ENCODE assay signal across 1 cellular context in the genomic region with DNA sequence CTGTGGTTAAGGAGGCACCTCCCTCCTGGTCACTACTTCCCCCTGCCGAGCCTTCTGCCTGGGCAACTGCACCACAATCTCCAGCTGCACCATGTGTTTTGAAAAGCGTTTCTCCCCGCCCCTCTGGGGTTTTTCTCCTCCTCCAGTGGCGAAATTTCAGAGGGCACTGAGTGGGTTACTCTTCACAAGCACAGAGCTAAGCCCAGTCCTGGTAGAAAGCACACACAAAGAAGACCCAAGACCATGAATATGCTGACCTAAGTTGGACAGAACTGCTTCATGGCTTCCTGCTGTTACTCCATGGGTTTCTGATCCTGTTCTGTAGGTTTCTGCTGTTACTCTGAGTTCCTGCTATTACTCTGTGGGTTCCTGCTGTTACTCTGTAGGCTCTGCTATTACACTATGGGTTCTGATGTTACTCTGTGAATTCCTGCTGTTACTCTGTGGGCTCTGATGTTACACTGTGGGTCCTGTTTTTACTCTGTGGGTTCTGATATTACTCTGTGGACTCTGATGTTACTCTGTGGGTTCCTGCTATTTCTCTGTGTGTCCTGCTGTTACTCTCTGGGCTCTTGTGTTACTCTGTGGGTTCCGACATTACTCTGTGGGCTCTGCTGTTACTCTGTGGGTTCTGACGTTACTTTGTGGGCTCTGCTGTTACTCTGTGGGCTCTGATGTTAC.
TF ChIP-seq lines count a peak whose summit lies in the region.

No MANE protein-coding gene starts in this region.

TF ChIP-seq in HepG2, 621 proteins besides CTCF, POLR2A, EP300 and RAD21 (continued from another document and continues in another):
- TF ChIP-seq, protein P1, sequence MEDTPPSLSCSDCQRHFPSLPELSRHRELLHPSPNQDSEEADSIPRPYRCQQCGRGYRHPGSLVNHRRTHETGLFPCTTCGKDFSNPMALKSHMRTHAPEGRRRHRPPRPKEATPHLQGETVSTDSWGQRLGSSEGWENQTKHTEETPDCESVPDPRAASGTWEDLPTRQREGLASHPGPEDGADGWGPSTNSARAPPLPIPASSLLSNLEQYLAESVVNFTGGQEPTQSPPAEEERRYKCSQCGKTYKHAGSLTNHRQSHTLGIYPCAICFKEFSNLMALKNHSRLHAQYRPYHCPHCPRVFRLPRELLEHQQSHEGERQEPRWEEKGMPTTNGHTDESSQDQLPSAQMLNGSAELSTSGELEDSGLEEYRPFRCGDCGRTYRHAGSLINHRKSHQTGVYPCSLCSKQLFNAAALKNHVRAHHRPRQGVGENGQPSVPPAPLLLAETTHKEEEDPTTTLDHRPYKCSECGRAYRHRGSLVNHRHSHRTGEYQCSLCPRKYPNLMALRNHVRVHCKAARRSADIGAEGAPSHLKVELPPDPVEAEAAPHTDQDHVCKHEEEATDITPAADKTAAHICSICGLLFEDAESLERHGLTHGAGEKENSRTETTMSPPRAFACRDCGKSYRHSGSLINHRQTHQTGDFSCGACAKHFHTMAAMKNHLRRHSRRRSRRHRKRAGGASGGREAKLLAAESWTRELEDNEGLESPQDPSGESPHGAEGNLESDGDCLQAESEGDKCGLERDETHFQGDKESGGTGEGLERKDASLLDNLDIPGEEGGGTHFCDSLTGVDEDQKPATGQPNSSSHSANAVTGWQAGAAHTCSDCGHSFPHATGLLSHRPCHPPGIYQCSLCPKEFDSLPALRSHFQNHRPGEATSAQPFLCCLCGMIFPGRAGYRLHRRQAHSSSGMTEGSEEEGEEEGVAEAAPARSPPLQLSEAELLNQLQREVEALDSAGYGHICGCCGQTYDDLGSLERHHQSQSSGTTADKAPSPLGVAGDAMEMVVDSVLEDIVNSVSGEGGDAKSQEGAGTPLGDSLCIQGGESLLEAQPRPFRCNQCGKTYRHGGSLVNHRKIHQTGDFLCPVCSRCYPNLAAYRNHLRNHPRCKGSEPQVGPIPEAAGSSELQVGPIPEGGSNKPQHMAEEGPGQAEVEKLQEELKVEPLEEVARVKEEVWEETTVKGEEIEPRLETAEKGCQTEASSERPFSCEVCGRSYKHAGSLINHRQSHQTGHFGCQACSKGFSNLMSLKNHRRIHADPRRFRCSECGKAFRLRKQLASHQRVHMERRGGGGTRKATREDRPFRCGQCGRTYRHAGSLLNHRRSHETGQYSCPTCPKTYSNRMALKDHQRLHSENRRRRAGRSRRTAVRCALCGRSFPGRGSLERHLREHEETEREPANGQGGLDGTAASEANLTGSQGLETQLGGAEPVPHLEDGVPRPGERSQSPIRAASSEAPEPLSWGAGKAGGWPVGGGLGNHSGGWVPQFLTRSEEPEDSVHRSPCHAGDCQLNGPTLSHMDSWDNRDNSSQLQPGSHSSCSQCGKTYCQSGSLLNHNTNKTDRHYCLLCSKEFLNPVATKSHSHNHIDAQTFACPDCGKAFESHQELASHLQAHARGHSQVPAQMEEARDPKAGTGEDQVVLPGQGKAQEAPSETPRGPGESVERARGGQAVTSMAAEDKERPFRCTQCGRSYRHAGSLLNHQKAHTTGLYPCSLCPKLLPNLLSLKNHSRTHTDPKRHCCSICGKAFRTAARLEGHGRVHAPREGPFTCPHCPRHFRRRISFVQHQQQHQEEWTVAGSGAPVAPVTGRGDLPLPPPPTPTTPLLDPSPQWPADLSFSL (CRISPR knock-in tag; IDR thresholded peaks at IDR 0.05) = peak; percentile 27; the same call in 1 of the 2 replicates
- TF ChIP-seq, protein P2, sequence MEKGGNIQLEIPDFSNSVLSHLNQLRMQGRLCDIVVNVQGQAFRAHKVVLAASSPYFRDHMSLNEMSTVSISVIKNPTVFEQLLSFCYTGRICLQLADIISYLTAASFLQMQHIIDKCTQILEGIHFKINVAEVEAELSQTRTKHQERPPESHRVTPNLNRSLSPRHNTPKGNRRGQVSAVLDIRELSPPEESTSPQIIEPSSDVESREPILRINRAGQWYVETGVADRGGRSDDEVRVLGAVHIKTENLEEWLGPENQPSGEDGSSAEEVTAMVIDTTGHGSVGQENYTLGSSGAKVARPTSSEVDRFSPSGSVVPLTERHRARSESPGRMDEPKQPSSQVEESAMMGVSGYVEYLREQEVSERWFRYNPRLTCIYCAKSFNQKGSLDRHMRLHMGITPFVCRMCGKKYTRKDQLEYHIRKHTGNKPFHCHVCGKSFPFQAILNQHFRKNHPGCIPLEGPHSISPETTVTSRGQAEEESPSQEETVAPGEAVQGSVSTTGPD (CRISPR knock-in tag; IDR thresholded peaks at IDR 0.05) = peak; percentile 47; the same call in 1 of the 2 replicates
- no peak for TF ChIP-seq TBP (CRISPR knock-in tag; IDR thresholded peaks at IDR 0.05)
- TF ChIP-seq, protein P3, sequence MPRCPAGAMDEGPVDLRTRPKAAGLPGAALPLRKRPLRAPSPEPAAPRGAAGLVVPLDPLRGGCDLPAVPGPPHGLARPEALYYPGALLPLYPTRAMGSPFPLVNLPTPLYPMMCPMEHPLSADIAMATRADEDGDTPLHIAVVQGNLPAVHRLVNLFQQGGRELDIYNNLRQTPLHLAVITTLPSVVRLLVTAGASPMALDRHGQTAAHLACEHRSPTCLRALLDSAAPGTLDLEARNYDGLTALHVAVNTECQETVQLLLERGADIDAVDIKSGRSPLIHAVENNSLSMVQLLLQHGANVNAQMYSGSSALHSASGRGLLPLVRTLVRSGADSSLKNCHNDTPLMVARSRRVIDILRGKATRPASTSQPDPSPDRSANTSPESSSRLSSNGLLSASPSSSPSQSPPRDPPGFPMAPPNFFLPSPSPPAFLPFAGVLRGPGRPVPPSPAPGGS (CRISPR knock-in tag; IDR thresholded peaks at IDR 0.05) = peak; percentile 26; the same call in 1 of the 2 replicates
- peak; percentile 74; the same call in 1 of the 2 replicates for TF ChIP-seq ZNF232 (CRISPR knock-in tag; IDR thresholded peaks at IDR 0.05; ENCODE audit: borderline replicate concordance)
- 0 out of 2 replicates have a peak, but pooled peaks have one; percentile 28 for TF ChIP-seq KMT2B (CRISPR knock-in tag; IDR thresholded peaks at IDR 0.05)
- peak; percentile 68 for TF ChIP-seq RBFOX2 (IDR thresholded peaks at IDR 0.05; ENCODE audit: low read depth, low read length)
- TF ChIP-seq, protein P4, sequence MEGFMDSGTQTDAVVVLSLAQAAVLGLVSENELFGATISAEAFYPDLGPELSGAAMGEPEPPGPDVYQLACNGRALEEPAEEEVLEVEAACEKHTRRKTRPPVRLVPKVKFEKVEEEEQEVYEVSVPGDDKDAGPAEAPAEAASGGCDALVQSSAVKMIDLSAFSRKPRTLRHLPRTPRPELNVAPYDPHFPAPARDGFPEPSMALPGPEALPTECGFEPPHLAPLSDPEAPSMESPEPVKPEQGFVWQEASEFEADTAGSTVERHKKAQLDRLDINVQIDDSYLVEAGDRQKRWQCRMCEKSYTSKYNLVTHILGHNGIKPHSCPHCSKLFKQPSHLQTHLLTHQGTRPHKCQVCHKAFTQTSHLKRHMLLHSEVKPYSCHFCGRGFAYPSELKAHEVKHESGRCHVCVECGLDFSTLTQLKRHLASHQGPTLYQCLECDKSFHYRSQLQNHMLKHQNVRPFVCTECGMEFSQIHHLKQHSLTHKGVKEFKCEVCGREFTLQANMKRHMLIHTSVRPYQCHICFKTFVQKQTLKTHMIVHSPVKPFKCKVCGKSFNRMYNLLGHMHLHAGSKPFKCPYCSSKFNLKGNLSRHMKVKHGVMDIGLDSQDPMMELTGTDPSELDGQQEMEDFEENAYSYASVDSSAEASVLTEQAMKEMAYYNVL (CRISPR knock-in tag; IDR thresholded peaks at IDR 0.05; ENCODE audit: borderline replicate concordance) = no peak
- TF ChIP-seq FOXK1 (CRISPR knock-in tag; IDR thresholded peaks at IDR 0.05; ENCODE audit: borderline replicate concordance, low read depth) = peak; percentile 10; the same call in 1 of the 2 replicates
- peak; percentile 36; the same call in 1 of the 2 replicates for TF ChIP-seq HMG20A (CRISPR knock-in tag; IDR thresholded peaks at IDR 0.05; ENCODE audit: borderline replicate concordance)
- TF ChIP-seq POLR2AphosphoS5 (IDR thresholded peaks at IDR 0.05; ENCODE audit: low read depth, low read length) = peak; percentile 94
- TF ChIP-seq, protein P5, sequence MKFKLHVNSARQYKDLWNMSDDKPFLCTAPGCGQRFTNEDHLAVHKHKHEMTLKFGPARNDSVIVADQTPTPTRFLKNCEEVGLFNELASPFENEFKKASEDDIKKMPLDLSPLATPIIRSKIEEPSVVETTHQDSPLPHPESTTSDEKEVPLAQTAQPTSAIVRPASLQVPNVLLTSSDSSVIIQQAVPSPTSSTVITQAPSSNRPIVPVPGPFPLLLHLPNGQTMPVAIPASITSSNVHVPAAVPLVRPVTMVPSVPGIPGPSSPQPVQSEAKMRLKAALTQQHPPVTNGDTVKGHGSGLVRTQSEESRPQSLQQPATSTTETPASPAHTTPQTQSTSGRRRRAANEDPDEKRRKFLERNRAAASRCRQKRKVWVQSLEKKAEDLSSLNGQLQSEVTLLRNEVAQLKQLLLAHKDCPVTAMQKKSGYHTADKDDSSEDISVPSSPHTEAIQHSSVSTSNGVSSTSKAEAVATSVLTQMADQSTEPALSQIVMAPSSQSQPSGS (CRISPR knock-in tag; IDR thresholded peaks at IDR 0.05) = no peak
- no peak for TF ChIP-seq FOXA1 (IDR thresholded peaks at IDR 0.05)
- 0 out of 2 replicates have a peak, but pooled peaks have one; percentile 10 for TF ChIP-seq FOXA1 (CRISPR knock-in tag; IDR thresholded peaks at IDR 0.05)
- TF ChIP-seq ERF (CRISPR knock-in tag; IDR thresholded peaks at IDR 0.05) = no peak; the same call in 1 of the 2 replicates
- 0 out of 2 replicates have a peak, but pooled peaks have one; percentile 40 for TF ChIP-seq KDM4B (CRISPR knock-in tag; IDR thresholded peaks at IDR 0.05)
- TF ChIP-seq POLR2G (IDR thresholded peaks at IDR 0.05; ENCODE audit: low read depth, low read length) = peak; percentile 91
- peak; percentile 16 for TF ChIP-seq TEAD3 (CRISPR knock-in tag; optimal IDR thresholded peaks at IDR 0.05; ENCODE audit: borderline replicate concordance)
- TF ChIP-seq MXI1 (IDR thresholded peaks at IDR 0.05; ENCODE audit: borderline replicate concordance, low read depth, low read length) = peak; percentile 38; the same call in 1 of the 3 replicates
- TF ChIP-seq, protein P6, sequence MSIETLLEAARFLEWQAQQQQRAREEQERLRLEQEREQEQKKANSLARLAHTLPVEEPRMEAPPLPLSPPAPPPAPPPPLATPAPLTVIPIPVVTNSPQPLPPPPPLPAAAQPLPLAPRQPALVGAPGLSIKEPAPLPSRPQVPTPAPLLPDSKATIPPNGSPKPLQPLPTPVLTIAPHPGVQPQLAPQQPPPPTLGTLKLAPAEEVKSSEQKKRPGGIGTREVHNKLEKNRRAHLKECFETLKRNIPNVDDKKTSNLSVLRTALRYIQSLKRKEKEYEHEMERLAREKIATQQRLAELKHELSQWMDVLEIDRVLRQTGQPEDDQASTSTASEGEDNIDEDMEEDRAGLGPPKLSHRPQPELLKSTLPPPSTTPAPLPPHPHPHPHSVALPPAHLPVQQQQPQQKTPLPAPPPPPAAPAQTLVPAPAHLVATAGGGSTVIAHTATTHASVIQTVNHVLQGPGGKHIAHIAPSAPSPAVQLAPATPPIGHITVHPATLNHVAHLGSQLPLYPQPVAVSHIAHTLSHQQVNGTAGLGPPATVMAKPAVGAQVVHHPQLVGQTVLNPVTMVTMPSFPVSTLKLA (IDR thresholded peaks at IDR 0.05) = no peak
- 0 out of 2 replicates have a peak, but pooled peaks have one; percentile 6 for TF ChIP-seq GATAD1 (CRISPR knock-in tag; IDR thresholded peaks at IDR 0.05)
- peak; percentile 21; the same call in 1 of the 2 replicates for TF ChIP-seq NFYB (CRISPR knock-in tag; IDR thresholded peaks at IDR 0.05)
- TF ChIP-seq, protein P7, sequence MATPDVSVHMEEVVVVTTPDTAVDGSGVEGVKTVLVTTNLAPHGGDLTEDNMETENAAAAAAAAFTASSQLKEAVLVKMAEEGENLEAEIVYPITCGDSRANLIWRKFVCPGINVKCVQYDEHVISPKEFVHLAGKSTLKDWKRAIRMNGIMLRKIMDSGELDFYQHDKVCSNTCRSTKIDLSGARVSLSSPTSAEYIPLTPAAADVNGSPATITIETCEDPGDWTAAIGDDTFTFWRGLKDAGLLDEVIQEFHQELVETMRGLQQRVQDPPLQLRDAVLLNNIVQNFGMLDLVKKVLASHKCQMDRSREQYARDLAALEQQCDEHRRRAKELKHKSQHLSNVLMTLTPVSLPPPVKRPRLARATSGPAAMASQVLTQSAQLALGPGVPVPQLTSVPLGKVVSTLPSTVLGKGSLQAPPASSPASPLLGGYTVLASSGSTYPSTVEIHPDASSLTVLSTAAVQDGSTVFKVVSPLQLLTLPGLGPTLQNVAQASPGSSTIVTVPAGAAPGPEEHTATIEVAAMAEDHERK (CRISPR knock-in tag; IDR thresholded peaks at IDR 0.05; ENCODE audit: low read depth) = no peak
- TF ChIP-seq, protein P8, sequence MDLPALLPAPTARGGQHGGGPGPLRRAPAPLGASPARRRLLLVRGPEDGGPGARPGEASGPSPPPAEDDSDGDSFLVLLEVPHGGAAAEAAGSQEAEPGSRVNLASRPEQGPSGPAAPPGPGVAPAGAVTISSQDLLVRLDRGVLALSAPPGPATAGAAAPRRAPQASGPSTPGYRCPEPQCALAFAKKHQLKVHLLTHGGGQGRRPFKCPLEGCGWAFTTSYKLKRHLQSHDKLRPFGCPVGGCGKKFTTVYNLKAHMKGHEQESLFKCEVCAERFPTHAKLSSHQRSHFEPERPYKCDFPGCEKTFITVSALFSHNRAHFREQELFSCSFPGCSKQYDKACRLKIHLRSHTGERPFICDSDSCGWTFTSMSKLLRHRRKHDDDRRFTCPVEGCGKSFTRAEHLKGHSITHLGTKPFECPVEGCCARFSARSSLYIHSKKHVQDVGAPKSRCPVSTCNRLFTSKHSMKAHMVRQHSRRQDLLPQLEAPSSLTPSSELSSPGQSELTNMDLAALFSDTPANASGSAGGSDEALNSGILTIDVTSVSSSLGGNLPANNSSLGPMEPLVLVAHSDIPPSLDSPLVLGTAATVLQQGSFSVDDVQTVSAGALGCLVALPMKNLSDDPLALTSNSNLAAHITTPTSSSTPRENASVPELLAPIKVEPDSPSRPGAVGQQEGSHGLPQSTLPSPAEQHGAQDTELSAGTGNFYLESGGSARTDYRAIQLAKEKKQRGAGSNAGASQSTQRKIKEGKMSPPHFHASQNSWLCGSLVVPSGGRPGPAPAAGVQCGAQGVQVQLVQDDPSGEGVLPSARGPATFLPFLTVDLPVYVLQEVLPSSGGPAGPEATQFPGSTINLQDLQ (CRISPR knock-in tag; IDR thresholded peaks at IDR 0.05) = peak; percentile 58; the same call in 1 of the 2 replicates
- TF ChIP-seq, protein P9, sequence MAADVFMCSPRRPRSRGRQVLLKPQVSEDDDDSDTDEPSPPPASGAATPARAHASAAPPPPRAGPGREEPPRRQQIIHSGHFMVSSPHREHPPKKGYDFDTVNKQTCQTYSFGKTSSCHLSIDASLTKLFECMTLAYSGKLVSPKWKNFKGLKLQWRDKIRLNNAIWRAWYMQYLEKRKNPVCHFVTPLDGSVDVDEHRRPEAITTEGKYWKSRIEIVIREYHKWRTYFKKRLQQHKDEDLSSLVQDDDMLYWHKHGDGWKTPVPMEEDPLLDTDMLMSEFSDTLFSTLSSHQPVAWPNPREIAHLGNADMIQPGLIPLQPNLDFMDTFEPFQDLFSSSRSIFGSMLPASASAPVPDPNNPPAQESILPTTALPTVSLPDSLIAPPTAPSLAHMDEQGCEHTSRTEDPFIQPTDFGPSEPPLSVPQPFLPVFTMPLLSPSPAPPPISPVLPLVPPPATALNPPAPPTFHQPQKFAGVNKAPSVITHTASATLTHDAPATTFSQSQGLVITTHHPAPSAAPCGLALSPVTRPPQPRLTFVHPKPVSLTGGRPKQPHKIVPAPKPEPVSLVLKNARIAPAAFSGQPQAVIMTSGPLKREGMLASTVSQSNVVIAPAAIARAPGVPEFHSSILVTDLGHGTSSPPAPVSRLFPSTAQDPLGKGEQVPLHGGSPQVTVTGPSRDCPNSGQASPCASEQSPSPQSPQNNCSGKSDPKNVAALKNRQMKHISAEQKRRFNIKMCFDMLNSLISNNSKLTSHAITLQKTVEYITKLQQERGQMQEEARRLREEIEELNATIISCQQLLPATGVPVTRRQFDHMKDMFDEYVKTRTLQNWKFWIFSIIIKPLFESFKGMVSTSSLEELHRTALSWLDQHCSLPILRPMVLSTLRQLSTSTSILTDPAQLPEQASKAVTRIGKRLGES (CRISPR knock-in tag; IDR thresholded peaks at IDR 0.05; ENCODE audit: borderline replicate concordance) = 0 out of 2 replicates have a peak, but pooled peaks have one; percentile 16
- 0 out of 2 replicates have a peak, but pooled peaks have one; percentile 18 for TF ChIP-seq CBFB (CRISPR knock-in tag; IDR thresholded peaks at IDR 0.05)
- TF ChIP-seq ZC3H13 (CRISPR knock-in tag; IDR thresholded peaks at IDR 0.05) = no peak
